ENCODE assay signal across 4 cellular contexts in the genomic region with DNA sequence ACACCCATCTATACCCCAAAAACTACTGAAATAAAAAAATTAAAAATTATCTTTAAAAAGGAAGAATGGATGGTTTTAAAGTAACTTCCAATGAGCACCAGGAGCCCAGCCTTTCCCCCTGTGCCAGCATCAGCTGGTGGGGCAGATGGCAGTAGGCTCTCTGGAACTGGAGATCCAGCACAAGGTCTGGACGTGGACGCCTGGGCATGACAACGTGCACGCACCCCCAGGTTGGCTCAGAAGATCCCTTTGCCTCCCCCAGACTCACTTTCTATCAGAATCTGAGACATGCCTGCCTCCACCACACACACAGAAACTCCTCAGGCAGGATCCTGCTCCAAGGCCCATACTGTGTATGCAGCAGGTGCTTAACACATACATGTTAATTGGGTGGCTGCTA. TPM values are rescaled to one million over a fixed set of nuclear protein-coding genes. Genes with fewer than 3 reads are reported as not detected.
"Had no signal": no experiment of that assay in that cellular context is flagged by ENCODE, and none has a peak within 500 bp of the region (broad histone marks: within the 10 kb centered on the region; RNA-seq: fewer than 3 reads in every experiment).

No MANE protein-coding gene starts in this region.

- H3K4me3 ChIP-seq: GM12878 had no signal

- DNase-seq: GDM1, GF-D8 had no signal

RNA-seq across cellular contexts. Expression of gene TCERG1L, which starts 35.8 kb away (rescaled TPM):
- total RNA-seq: G401, GM12878 had no signal
- polyA plus RNA-seq: GM12878 had no signal
